3 cellular contexts compared by ENCODE assay signal in genomic region chr11:112196519-112197087, GRCh38.
TF ChIP-seq lines count a peak whose summit lies in the region.

No MANE protein-coding gene starts in this region.

TF ChIP-seq in A549, 52 proteins besides CTCF, POLR2A, EP300 and RAD21:
- TF ChIP-seq MAFK (IDR thresholded peaks at IDR 0.05; ENCODE audit: partially characterized antibody) (peak; percentile 89), FOSL2 (IDR thresholded peaks at IDR 0.05) (no peak), FOSL2 (CRISPR knock-in tag; IDR thresholded peaks at IDR 0.05) (no peak)

TF ChIP-seq in HEK293, 187 proteins besides CTCF, POLR2A, EP300 and RAD21:
- peak; percentile 56; the same call in 1 of the 2 replicates for TF ChIP-seq ZNF366 (tag by site-specific recombination; conservative IDR thresholded peaks at IDR 0.05)
- TF ChIP-seq ZNF837 (tag by site-specific recombination; IDR thresholded peaks at IDR 0.05) = no peak
- no peak for TF ChIP-seq REST (tag by site-specific recombination; IDR thresholded peaks at IDR 0.05)
- no peak for TF ChIP-seq HOXD13 (CRISPR knock-in tag; IDR thresholded peaks at IDR 0.05; ENCODE audit: borderline replicate concordance)
- TF ChIP-seq ZNF140 (tag by site-specific recombination; IDR thresholded peaks at IDR 0.05) = no peak
- no peak for TF ChIP-seq FEZF1 (tag by site-specific recombination; IDR thresholded peaks at IDR 0.05)
- TF ChIP-seq ZNF132 (tag by site-specific recombination; IDR thresholded peaks at IDR 0.05; ENCODE audit: borderline replicate concordance) = no peak

TF ChIP-seq in H1, 55 proteins besides CTCF, POLR2A, EP300 and RAD21:
- TF ChIP-seq NANOG (IDR thresholded peaks at IDR 0.05; ENCODE audit: insufficient read depth, low read depth, low read length, poor library complexity, severe bottlenecking) (no peak), MAFK (IDR thresholded peaks at IDR 0.05; ENCODE audit: low read depth, low read length) (peak; percentile 49; the same call in 1 of the 2 replicates)
